Comparison of ENCODE assay signal across 22 cellular contexts in the genomic region with DNA sequence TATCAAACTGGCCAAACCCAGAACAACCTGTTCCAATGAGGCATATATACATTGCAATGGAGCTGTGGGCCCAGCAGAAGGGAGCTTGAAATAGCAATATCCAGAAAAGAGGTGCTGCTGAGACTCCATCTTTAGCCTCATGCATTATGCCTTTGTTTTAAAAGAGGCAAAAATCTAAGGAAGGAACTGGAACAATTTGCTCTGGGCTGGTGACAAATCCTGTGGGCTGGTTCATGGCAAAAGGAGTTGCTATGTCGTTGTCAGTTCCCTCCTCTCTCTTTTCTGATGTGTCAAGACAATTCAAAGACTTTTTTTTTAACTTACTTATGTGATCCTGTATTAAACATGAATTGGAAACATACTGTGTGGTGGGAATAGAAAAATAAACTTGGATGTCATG.
DNase-seq lines count a peak whose midpoint lies in the region; ATAC-seq and TF ChIP-seq lines count a peak whose summit lies in the region.
"Had no signal": no experiment of that assay in that cellular context is flagged by ENCODE, and none has a peak within 500 bp of the region (broad histone marks: within the 10 kb centered on the region; RNA-seq: fewer than 3 reads in every experiment).

No MANE protein-coding gene starts in this region.

- peak in 2 of 10 donors; percentile 41 to 47 for DNase-seq in dorsolateral prefrontal cortex
- peak; percentile 20 for DNase-seq in middle frontal gyrus (ENCODE audit: extremely low spot score, low spot score)
- DNase-seq in psoas muscle, result no peak
- DNase-seq in posterior vena cava (ENCODE audit: low spot score), result no peak
- DNase-seq: 8988T; ACHN; BE2C; C1 segment of cervical spinal cord; CD4-positive, alpha-beta memory T cell; CD4-positive, CD25-positive, alpha-beta regulatory T cell; CD8-positive, alpha-beta memory T cell; COR-L47; DMS 273 treated with DMSO at 0.1 percent for 48 hours; DMS153; DMS53; DMS79; DND-41; EL; GDM1 had no signal

- intact Hi-C loops in dorsolateral prefrontal cortex (cut with DNase I), result no loop called here
- intact Hi-C loops in psoas muscle (cut with DNase I), result no loop called here
- intact Hi-C loops in posterior vena cava (cut with DNase I), result no loop called here

- no peaks in the 10 kb centered on the region for H3K9me3 ChIP-seq in psoas muscle
- H3K9me3 ChIP-seq: BE2C had no signal

- H3K27ac ChIP-seq in dorsolateral prefrontal cortex (peak overlapping the region in 46 of 59 donors; percentile 17 to 86 (median 67)), psoas muscle (no peak overlapping the region)
- H3K27ac ChIP-seq: BLaER1 had no signal

- H3K27me3 ChIP-seq in dorsolateral prefrontal cortex (no peaks in the 10 kb centered on the region), psoas muscle (ENCODE audit: insufficient read depth in 3 of 3, low read length in 2 of 3) (no peaks in the 10 kb centered on the region)
- H3K27me3 ChIP-seq: BE2C, BLaER1 had no signal

- H3K36me3 ChIP-seq in psoas muscle (ENCODE audit: insufficient read depth in 1 of 2, low read depth in 1 of 2), result no peaks in the 10 kb centered on the region
- H3K36me3 ChIP-seq: BE2C, BLaER1 had no signal

- WGBS in psoas muscle, 3 donors, result 54 to 59% (median 58%) methylated on average over 1 of the region's 1 CpG

- H3K4me1 ChIP-seq in psoas muscle, result no peaks in the 10 kb centered on the region
- H3K4me1 ChIP-seq: BE2C, BLaER1 had no signal

- no peak overlapping the region for H3K4me3 ChIP-seq in dorsolateral prefrontal cortex
- no peak overlapping the region for H3K4me3 ChIP-seq in psoas muscle
- H3K4me3 ChIP-seq: BLaER1, GM12878 had no signal

- no peak for TF ChIP-seq CTCF in dorsolateral prefrontal cortex (IDR thresholded peaks at IDR 0.05 in 54 of 56, conservative IDR thresholded peaks at IDR 0.05 in 2 of 56; ENCODE audit: low read depth in 1 of 56, partially characterized antibody in 56 of 56)
- no peak for TF ChIP-seq CTCF in psoas muscle (IDR thresholded peaks at IDR 0.05)

- no peak for ATAC-seq in HG03159 (IDR thresholded peaks at IDR 0.05; ENCODE audit: unreplicated experiment)
- ATAC-seq in psoas muscle, result no peak
- ATAC-seq: GM12878 had no signal
